In the genomic region with DNA sequence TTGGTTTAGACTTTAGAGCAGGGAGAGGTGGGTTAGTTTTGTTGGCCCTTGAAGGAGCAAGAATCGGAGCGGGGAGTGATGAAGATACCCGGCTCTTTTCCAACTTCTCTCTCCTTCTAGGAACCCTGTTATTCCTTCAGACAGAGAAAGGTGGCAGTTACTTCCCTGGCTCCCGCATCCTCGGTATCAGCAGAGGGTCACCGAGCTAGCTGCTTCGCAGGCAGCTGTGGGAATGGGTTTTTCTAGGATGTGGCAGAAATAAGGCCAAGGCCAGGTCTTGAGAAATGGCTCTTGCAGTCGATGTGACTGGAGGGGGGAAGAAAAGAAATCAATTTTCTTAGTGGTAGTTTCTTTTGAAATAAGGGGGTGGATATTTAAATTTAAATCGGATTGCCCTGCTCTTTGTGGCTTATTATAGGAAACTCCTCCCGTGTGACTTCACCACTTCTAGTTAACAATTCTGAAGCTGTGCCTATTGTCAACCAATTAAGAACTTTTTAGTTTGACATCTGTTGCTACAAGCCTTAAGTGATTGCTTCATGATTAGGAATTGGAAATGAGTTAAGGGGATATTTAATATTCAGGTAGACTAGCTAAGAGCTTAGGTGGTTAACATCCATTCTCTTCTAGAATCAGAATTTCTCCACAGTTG, we compare ENCODE assay signal across 8 cellular contexts. TPM values are rescaled to one million over a fixed set of nuclear protein-coding genes. Genes with fewer than 3 reads are reported as not detected.
DNase-seq lines count a peak whose midpoint lies in the region; ATAC-seq, FAIRE-seq and TF ChIP-seq lines count a peak whose summit lies in the region.

No MANE protein-coding gene starts in this region.

- FAIRE-seq in GM12878 (lab: Jason Lieb, UNC): no peak

- H3K79me2 ChIP-seq in GM12878 (ENCODE audit: control insufficient read depth, insufficient read depth, low read length): peaks cover 54% of the 10 kb centered on the region

- in situ Hi-C loops in GM12878 (cut with MboI): no loop called here

- H3K79me1 ChIP-seq in mesenchymal stem cell (replicated peaks; ENCODE audit: low read length, poor library complexity, severe bottlenecking): peaks cover 32% of the 10 kb centered on the region

- H2BK120ac ChIP-seq in mesenchymal stem cell (ENCODE audit: low read depth, low read length): no peak overlapping the region

- TF ChIP-seq POLR2A in GM12878 (IDR thresholded peaks at IDR 0.05; ENCODE audit: low read depth, low read length): no peak

- H3K9ac ChIP-seq in GM12878 (ENCODE audit: control insufficient read depth, insufficient read depth, low read length) (peak overlapping the region; percentile 91), mesenchymal stem cell (ENCODE audit: low read length) (peak overlapping the region; percentile 84)

- no peak overlapping the region for H3K18ac ChIP-seq in mesenchymal stem cell (ENCODE audit: low read depth in 1 of 2, low read length in 2 of 2)

- SMC1A ChIA-PET in GM12878 (lab: Charles Lee; ENCODE audit: uncharacterized antibody, unreplicated experiment): interaction anchor here (0.9 to 1.4 kb wide), 3 partner anchors 24 to 65 kb away, joined by 3 read pairs; no protein-coding TSS in a partner anchor

- H2BK12ac ChIP-seq in mesenchymal stem cell (ENCODE audit: low read length in 2 of 2): no peak overlapping the region

- H3K4me1 ChIP-seq in right atrium auricular region (peaks cover 0 to 36% of the 10 kb centered on the region in 2 donors), GM12878 (ENCODE audit: control insufficient read depth, insufficient read depth, low read length) (peaks cover 5% of the 10 kb centered on the region), mesenchymal stem cell (ENCODE audit: control insufficient read depth, insufficient read depth, low read depth, low read length) (peaks cover 6% of the 10 kb centered on the region), aorta (ENCODE audit: control insufficient read depth in 1 of 2, insufficient read depth in 2 of 2, low read length in 2 of 2) (no peaks in the 10 kb centered on the region)

- H4K91ac ChIP-seq in mesenchymal stem cell (ENCODE audit: low read length): no peak overlapping the region

- RAD21 ChIA-PET in GM12878 (lab: Charles Lee; ENCODE audit: unreplicated experiment): interaction anchor here (0.8 to 1.1 kb wide), 2 partner anchors 14 to 20 kb away, joined by 3 to 4 read pairs; no protein-coding TSS in a partner anchor

- TF ChIP-seq CTCF in right atrium auricular region (IDR thresholded peaks at IDR 0.05) (no peak), GM12878 (IDR thresholded peaks at IDR 0.05 in 2 of 3, conservative IDR thresholded peaks at IDR 0.05 in 1 of 3; ENCODE audit: control insufficient read depth in 2 of 3, extremely low read depth in 1 of 3, insufficient read depth in 1 of 3, low read depth in 3 of 3, low read length in 3 of 3) (no peak)

- TF ChIP-seq RAD21 in GM12878 (IDR thresholded peaks at IDR 0.05; ENCODE audit: insufficient read depth, low read depth, low read length): no peak

- no peak overlapping the region for H3K14ac ChIP-seq in mesenchymal stem cell (ENCODE audit: low read length in 2 of 2)

- ATAC-seq in GM12878: no peak
- no peak for ATAC-seq in aorta (ENCODE audit: low FRiP score)
- ATAC-seq in HG02588 (IDR thresholded peaks at IDR 0.05; ENCODE audit: unreplicated experiment): no peak

- CTCF ChIA-PET in GM12878 (lab: Yijun Ruan, JAX): interaction anchor here (0.9 to 4.3 kb wide), 7 partner anchors 10 to 471 kb away, joined by 3 to 27 read pairs (median 4); no protein-coding TSS in a partner anchor

- BruUV-seq in GM12878 (replicated peaks; lab: Mats Ljungman, UMichigan): TSS peak; percentile 56

- no peak overlapping the region for H2BK15ac ChIP-seq in mesenchymal stem cell (ENCODE audit: low read depth, poor library complexity, severe bottlenecking)

- no peak for TF ChIP-seq EP300 in GM12878 (IDR thresholded peaks at IDR 0.05; ENCODE audit: borderline replicate concordance in 1 of 2, control insufficient read depth in 1 of 2, low read depth in 2 of 2, low read length in 2 of 2)

- H3K27me3 ChIP-seq in right atrium auricular region (no peaks in the 10 kb centered on the region), GM12878 (replicated peaks in 1 of 2; ENCODE audit: control insufficient read depth in 2 of 2, insufficient read depth in 2 of 2, low read length in 1 of 2) (no peaks in the 10 kb centered on the region), mesenchymal stem cell (ENCODE audit: control insufficient read depth in 1 of 2, insufficient read depth in 1 of 2, low read length in 2 of 2) (no peaks in the 10 kb centered on the region), aorta (ENCODE audit: control insufficient read depth in 1 of 2, insufficient read depth in 2 of 2, low read length in 1 of 2) (no peaks in the 10 kb centered on the region)

- H2AK5ac ChIP-seq in mesenchymal stem cell (ENCODE audit: low read length, severe bottlenecking): no peak overlapping the region

- WGBS in GM12878 (ENCODE audit: insufficient coverage, insufficient replicate concordance, low lambda C conversion rate, missing lambda C conversion rate): 36% methylated on average over 10 of the region's 10 CpGs
- 4% methylated on average over 9 of the region's 10 CpGs for WGBS in mesenchymal stem cell
- 1 to 2% methylated on average over 10 of the region's 10 CpGs for WGBS in aorta, 2 donors

- H3K27ac ChIP-seq in right atrium auricular region: peak overlapping the region; percentile 78 to 79
- peak overlapping the region; percentile 41; the same call in 1 of the 2 replicates for H3K27ac ChIP-seq in GM12878 (ENCODE audit: control insufficient read depth, insufficient read depth)
- peak overlapping the region; percentile 22 for H3K27ac ChIP-seq in mesenchymal stem cell (ENCODE audit: low read length, poor library complexity, severe bottlenecking)
- H3K27ac ChIP-seq in aorta (ENCODE audit: low read depth in 1 of 2, low read length in 2 of 2): no peak overlapping the region

- POLR2A ChIA-PET in GM12878 (lab: Charles Lee): no interaction called here

- intact Hi-C loops in cardiac septum (cut with DNase I) (no loop called here), GM12878 (cut with micrococcal nuclease; ENCODE audit: unreplicated experiment) (loop anchor here (5.0 to 10.0 kb wide), 2 partner anchors 410 to 488 kb away; partner anchors contain the start of genes CNOT8 and GEMIN5), aorta (cut with DNase I) (no loop called here)

- H3K9me3 ChIP-seq in right atrium auricular region (no peaks in the 10 kb centered on the region), GM12878 (replicated peaks; ENCODE audit: control insufficient read depth, insufficient read depth, low read length) (no peaks in the 10 kb centered on the region), mesenchymal stem cell (ENCODE audit: control insufficient read depth, low read length) (no peaks in the 10 kb centered on the region), aorta (ENCODE audit: control insufficient read depth, low read length) (no peaks in the 10 kb centered on the region)

- no peak overlapping the region for H3K4ac ChIP-seq in mesenchymal stem cell (ENCODE audit: low read depth in 1 of 2, low read length in 2 of 2)

- H3K36me3 ChIP-seq in right atrium auricular region: peaks cover 5% of the 10 kb centered on the region
- H3K36me3 ChIP-seq in GM12878 (ENCODE audit: control insufficient read depth in 2 of 2, insufficient read depth in 2 of 2, low read length in 1 of 2): peaks cover 0 to 3% of the 10 kb centered on the region in 2 experiments; a peak in 3 of 4 replicates
- H3K36me3 ChIP-seq in mesenchymal stem cell (ENCODE audit: control insufficient read depth in 1 of 2, insufficient read depth in 2 of 2, low read depth in 1 of 2, low read length in 2 of 2): peaks cover 5 to 30% of the 10 kb centered on the region in 2 experiments
- peaks cover 0 to 3% of the 10 kb centered on the region in 2 donors for H3K36me3 ChIP-seq in aorta (ENCODE audit: control insufficient read depth in 1 of 2, insufficient read depth in 2 of 2, low read length in 1 of 2)

- H2AFZ ChIP-seq in GM12878 (ENCODE audit: control insufficient read depth, low read depth, low read length): no peak overlapping the region
- no peak overlapping the region for H2AFZ ChIP-seq in mesenchymal stem cell (ENCODE audit: low read depth, low read length)

- H4K20me1 ChIP-seq in GM12878 (ENCODE audit: control insufficient read depth, insufficient read depth): no peaks in the 10 kb centered on the region

- H4K8ac ChIP-seq in mesenchymal stem cell (ENCODE audit: low read length): no peak overlapping the region

- peak overlapping the region; percentile 75 for H3K4me2 ChIP-seq in GM12878 (ENCODE audit: control insufficient read depth, insufficient read depth)
- H3K4me2 ChIP-seq in mesenchymal stem cell (ENCODE audit: low read length, poor library complexity, severe bottlenecking): peak overlapping the region; percentile 81

- H2BK5ac ChIP-seq in mesenchymal stem cell (ENCODE audit: low read depth, low read length, poor library complexity, severe bottlenecking): no peak overlapping the region

- DNase-seq in right atrium auricular region (ENCODE audit: low spot score) (no peak), cardiac septum (ENCODE audit: low spot score) (no peak), GM12878 (ENCODE audit: low read depth, low spot score) (no peak), mesenchymal stem cell (no peak), aorta (no peak), mesenteric fat pad (ENCODE audit: low spot score) (no peak), OCI-M2 (lab: John Stamatoyannopoulos, UW; ENCODE audit: unreplicated experiment) (no peak)

- peak overlapping the region; percentile 94 to 97 for H3K4me3 ChIP-seq in right atrium auricular region
- H3K4me3 ChIP-seq in GM12878: peak overlapping the region; percentile 86
- H3K4me3 ChIP-seq in mesenchymal stem cell (ENCODE audit: insufficient read depth in 1 of 2, low read depth in 1 of 2, low read length in 2 of 2): peak overlapping the region; percentile 84 to 97
- peak overlapping the region; percentile 89 to 98 for H3K4me3 ChIP-seq in aorta (ENCODE audit: low read length in 2 of 2)

- no peak overlapping the region for H3K23ac ChIP-seq in mesenchymal stem cell (ENCODE audit: low read length in 2 of 2)

RNA-seq across cellular contexts. Expression of gene SAP30L, which starts 1.4 kb away (rescaled TPM):
- total RNA-seq in right atrium auricular region: 10 to 100 TPM; 17.1 to 18.9 TPM
- total RNA-seq in cardiac septum: 32.3 TPM
- total RNA-seq in GM12878 (2013; cell fraction: nucleolus; rRNA removed): 11.6 and 16.7 TPM in 2 replicates
- total RNA-seq in GM12878 (2014; rRNA removed): 13.8 and 20.3 TPM in 2 replicates
- total RNA-seq in GM12878 (2014; rRNA removed; fragmentation: Illumina TruSeq; extraction: Trizol): 20.6 and 23.9 TPM in 2 replicates
- 26.0 and 26.2 TPM in 2 replicates for total RNA-seq in GM12878 (2021)
- polyA plus RNA-seq in GM12878 (2011; ENCODE audit: low read depth): 4.5 TPM
- 36.8 and 44.2 TPM in 2 replicates for polyA plus RNA-seq in GM12878 (2011; rRNA removed)
- polyA plus RNA-seq in GM12878 (2011; cell fraction: cytosol; rRNA removed): 17.1 and 19.2 TPM in 2 replicates
- 33.3 and 37.4 TPM in 2 replicates for polyA plus RNA-seq in GM12878 (2011; cell fraction: nucleus; rRNA removed)
- 21.8 and 22.4 TPM in 2 replicates for polyA plus RNA-seq in GM12878 (2012)
- 16.1 and 23.0 TPM in 2 replicates for polyA plus RNA-seq in GM12878 (2014; fragmentation: Illumina TruSeq; extraction: Trizol)
- polyA plus RNA-seq in GM12878 (2014; fragmentation: Nextera tagmentation; extraction: Ambion mirVana): 10 to 100 TPM in 1 of 2 experiments, 1 to 10 TPM in 1; 2.4 to 15.4 TPM
- 22.8 and 22.9 TPM in 2 replicates for polyA plus RNA-seq in GM12878 (2014; rRNA removed)
- polyA plus RNA-seq in GM12878 (2016; fragmentation: Nextera tagmentation; extraction: Ambion mirVana): 1 to 10 TPM; 5.6 to 8.8 TPM
- polyA minus RNA-seq in GM12878 (2011; rRNA and poly(A)+ RNA removed): 9.2 and 11.6 TPM in 2 replicates
- polyA minus RNA-seq in GM12878 (2011; cell fraction: cytosol; rRNA and poly(A)+ RNA removed): 5.5 and 6.7 TPM in 2 replicates
- 5.8 and 7.3 TPM in 2 replicates for polyA minus RNA-seq in GM12878 (2011; cell fraction: nucleus; rRNA and poly(A)+ RNA removed)
- polyA plus RNA-seq in mesenchymal stem cell (2013, experiment 1 of 2): 55.3 TPM
- polyA plus RNA-seq in mesenchymal stem cell (2013, experiment 2 of 2): 54.3 TPM
- total RNA-seq in aorta: 10 to 100 TPM; 40.5 to 43.4 TPM
- 10 to 100 TPM; 26.7 to 28.8 TPM for polyA plus RNA-seq in aorta
- 34.2 TPM for total RNA-seq in mesenteric fat pad

RNA-seq across cellular contexts. Expression of gene HAND1, which starts 30.8 kb away (rescaled TPM):
- total RNA-seq in right atrium auricular region: 10 to 100 TPM in 1 of 2 donors, 1 to 10 TPM in 1; 4.1 to 13.8 TPM
- 18.3 TPM for total RNA-seq in cardiac septum
- total RNA-seq in GM12878 (2013; cell fraction: nucleolus; rRNA removed): not detected in 2 replicates
- 0.17 and 0.49 TPM in 2 replicates for total RNA-seq in GM12878 (2014; rRNA removed)
- total RNA-seq in GM12878 (2014; rRNA removed; fragmentation: Illumina TruSeq; extraction: Trizol): 0.22 TPM in 1 of 2 replicates, not detected in the other
- 0.36 and 0.64 TPM in 2 replicates for total RNA-seq in GM12878 (2021)
- not detected for polyA plus RNA-seq in GM12878 (2011; ENCODE audit: low read depth)
- polyA plus RNA-seq in GM12878 (2011; rRNA removed): not detected in 2 replicates
- not detected in 2 replicates for polyA plus RNA-seq in GM12878 (2011; cell fraction: cytosol; rRNA removed)
- polyA plus RNA-seq in GM12878 (2011; cell fraction: nucleus; rRNA removed): not detected in 2 replicates
- not detected in 2 replicates for polyA plus RNA-seq in GM12878 (2012)
- 0.24 and 0.31 TPM in 2 replicates for polyA plus RNA-seq in GM12878 (2014; fragmentation: Illumina TruSeq; extraction: Trizol)
- polyA plus RNA-seq in GM12878 (2014; fragmentation: Nextera tagmentation; extraction: Ambion mirVana): under 1 TPM in 1 of 2 experiments, not detected in 1; 0.06 TPM
- polyA plus RNA-seq in GM12878 (2014; rRNA removed): 0.41 and 1.0 TPM in 2 replicates
- not detected for polyA plus RNA-seq in GM12878 (2016; fragmentation: Nextera tagmentation; extraction: Ambion mirVana)
- polyA minus RNA-seq in GM12878 (2011; rRNA and poly(A)+ RNA removed): not detected in 2 replicates
- not detected in 2 replicates for polyA minus RNA-seq in GM12878 (2011; cell fraction: cytosol; rRNA and poly(A)+ RNA removed)
- not detected in 2 replicates for polyA minus RNA-seq in GM12878 (2011; cell fraction: nucleus; rRNA and poly(A)+ RNA removed)
- polyA plus RNA-seq in mesenchymal stem cell (2013, experiment 1 of 2): 0.08 TPM
- 0.08 TPM for polyA plus RNA-seq in mesenchymal stem cell (2013, experiment 2 of 2)
- not detected for total RNA-seq in aorta
- polyA plus RNA-seq in aorta: not detected
- total RNA-seq in mesenteric fat pad: not detected

Comparison
In these comparisons a context has a peak if more than half of its experiments do, and no peak if none do; other contexts are left out.
1. H3K27ac ChIP-seq: peak in right atrium auricular region (2 of 2), GM12878 (single experiment) and mesenchymal stem cell (single experiment); none in aorta (0 of 2).
2. Peak in every context shown above with its lines, with median percentiles within 50 percentile points of each other: H3K4me3 ChIP-seq.